19 cellular contexts compared by ENCODE assay signal in the genomic region with DNA sequence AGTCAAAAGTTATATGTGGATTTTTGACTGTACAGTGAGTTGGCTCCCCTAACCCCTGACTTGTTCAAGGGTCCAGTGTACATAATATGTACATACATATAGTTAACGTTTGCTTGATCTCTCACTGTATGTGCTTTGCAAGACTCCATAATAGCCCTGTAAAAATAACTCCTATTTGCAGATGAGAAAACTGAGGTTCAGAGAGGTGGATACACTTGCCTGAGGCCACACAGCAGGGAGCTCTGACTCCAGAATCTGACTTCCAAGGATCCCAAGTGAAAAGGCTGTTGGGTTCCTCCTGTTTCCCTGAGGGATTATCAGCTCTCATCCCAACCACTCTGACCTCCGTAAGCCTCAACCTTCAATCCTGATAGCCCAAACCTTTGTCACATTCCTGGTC. TPM values are rescaled to one million over a fixed set of nuclear protein-coding genes. Genes with fewer than 3 reads are reported as not detected.
DNase-seq lines count a peak whose midpoint lies in the region; ATAC-seq, FAIRE-seq and TF ChIP-seq lines count a peak whose summit lies in the region.
"Had no signal": no experiment of that assay in that cellular context is flagged by ENCODE, and none has a peak within 500 bp of the region (broad histone marks: within the 10 kb centered on the region; RNA-seq: fewer than 3 reads in every experiment).

No MANE protein-coding gene starts in this region.

- WGBS in HepG2 (ENCODE audit: low lambda C conversion rate): 9% methylated on average over 2 of the region's 2 CpGs
- 75% methylated on average over 2 of the region's 2 CpGs for WGBS in right lobe of liver (ENCODE audit: insufficient coverage, low coverage, low lambda C conversion rate, missing lambda C conversion rate)
- WGBS in H1 (ENCODE audit: extremely low coverage in 1 of 2, insufficient coverage in 1 of 2, insufficient read length in 1 of 2, insufficient replicate concordance in 2 of 2, low coverage in 1 of 2, low lambda C conversion rate in 2 of 2, missing lambda C conversion rate in 1 of 2), 2 experiments: 90% methylated on average over 2 of the region's 2 CpGs; no CpG with 5 or more reads in 1 of the 2 experiments

- CTCF ChIA-PET in HepG2 (lab: Yijun Ruan, JAX; ENCODE audit: low intra/inter-chr PET ratio, low total read pairs) (no interaction called here), H1 (lab: Charles Lee; ENCODE audit: partially characterized antibody) (interaction anchor here (1.0 to 1.1 kb wide), 2 partner anchors 16 to 304 kb away, joined by 3 read pairs; no protein-coding TSS in a partner anchor)

- H3K23me2 ChIP-seq in H1 (ENCODE audit: low read depth, low read length): no peaks in the 10 kb centered on the region

- H2BK15ac ChIP-seq in H1 (ENCODE audit: low read length): no peak overlapping the region

- H3K4me3 ChIP-seq in HepG2 (replicated peaks in 1 of 3; ENCODE audit: insufficient read depth in 1 of 3, low read depth in 2 of 3, low read length in 3 of 3) (no peak overlapping the region), right lobe of liver (no peak overlapping the region), H1 (ENCODE audit: extremely low read depth in 1 of 4, insufficient read depth in 2 of 4, low read depth in 3 of 4, low read length in 4 of 4) (no peak overlapping the region)
- H3K4me3 ChIP-seq: GM23338 had no signal

- H3K56ac ChIP-seq in H1 (replicated peaks; ENCODE audit: insufficient read length, low read depth, low read length): no peak overlapping the region

- H3K27ac ChIP-seq in HepG2 (ENCODE audit: extremely low read length, insufficient read depth, low read length) (no peak overlapping the region), right lobe of liver (no peak overlapping the region), H1 (ENCODE audit: low read depth, low read length) (no peak overlapping the region)
- H3K27ac ChIP-seq: 22Rv1 had no signal

- H3K79me2 ChIP-seq in HepG2 (ENCODE audit: insufficient read depth, low read length) (no peaks in the 10 kb centered on the region), H1 (ENCODE audit: control insufficient read depth in 1 of 2, insufficient read depth in 2 of 2, low read length in 2 of 2) (no peaks in the 10 kb centered on the region)

- H2AFZ ChIP-seq in HepG2 (ENCODE audit: low read length) (no peak overlapping the region), H1 (ENCODE audit: low read length) (no peak overlapping the region)
- H2AFZ ChIP-seq: GM23338 had no signal

- H3K27me3 ChIP-seq in HepG2 (ENCODE audit: control insufficient read depth in 1 of 2, insufficient read depth in 2 of 2, low read length in 2 of 2) (peaks cover 0 to 3% of the 10 kb centered on the region in 2 experiments; a peak in 1 of 5 replicates), right lobe of liver (no peaks in the 10 kb centered on the region), H1 (replicated peaks in 1 of 4; ENCODE audit: control insufficient read depth in 3 of 4, extremely low read depth in 1 of 4, insufficient read depth in 3 of 4, low read length in 3 of 4) (no peaks in the 10 kb centered on the region)

- H2BK120ac ChIP-seq in H1 (replicated peaks; ENCODE audit: low read depth, low read length): no peak overlapping the region

- H3K9me3 ChIP-seq in HepG2 (ENCODE audit: low read length) (no peaks in the 10 kb centered on the region), right lobe of liver (no peaks in the 10 kb centered on the region), H1 (ENCODE audit: insufficient read depth in 2 of 2, low read depth in 1 of 2, low read length in 1 of 2) (no peaks in the 10 kb centered on the region)

- in situ Hi-C loops in HepG2 (cut with HindIII; ENCODE audit: extremely low pct_ligation_motif_present, low pct_unique_long_range_greater_than_20kb): loop anchor here (5.0 kb wide), 1 partner anchor 160 kb away; no protein-coding TSS in a partner anchor

- no peak overlapping the region for H3K4ac ChIP-seq in H1 (replicated peaks; ENCODE audit: insufficient read length, low read depth, low read length)

- H3K4me2 ChIP-seq in HepG2 (ENCODE audit: low read depth, low read length): no peak overlapping the region
- no peak overlapping the region for H3K4me2 ChIP-seq in H1 (ENCODE audit: insufficient read depth in 1 of 2, low read depth in 2 of 2, low read length in 2 of 2)
- H3K4me2 ChIP-seq: GM23338 had no signal

- POLR2A ChIA-PET in HepG2 (lab: Yijun Ruan, JAX): no interaction called here
- POLR2A ChIA-PET in H1 (lab: Charles Lee; ENCODE audit: partially characterized antibody): no interaction called here

- TF ChIP-seq EP300 in HepG2 (IDR thresholded peaks at IDR 0.05; ENCODE audit: low read depth in 2 of 2, low read length in 2 of 2) (no peak), HepG2 (CRISPR knock-in tag; IDR thresholded peaks at IDR 0.05; ENCODE audit: borderline replicate concordance) (no peak), H1 (IDR thresholded peaks at IDR 0.05; ENCODE audit: borderline replicate concordance in 1 of 2, low read depth in 2 of 2, low read length in 2 of 2) (no peak)

- no TSS peak for BruUV-seq in HepG2 (replicated peaks; lab: Mats Ljungman, UMichigan)

- no peak overlapping the region for H3K14ac ChIP-seq in H1 (ENCODE audit: insufficient read length)

- H2BK5ac ChIP-seq in H1 (ENCODE audit: low read depth, low read length): no peak overlapping the region

- H3K4me1 ChIP-seq in HepG2 (ENCODE audit: insufficient read depth, low read length) (peaks cover 6% of the 10 kb centered on the region), right lobe of liver (no peaks in the 10 kb centered on the region), H1 (replicated peaks in 1 of 4; ENCODE audit: control insufficient read depth in 3 of 4, insufficient read depth in 4 of 4, low read length in 3 of 4) (peaks cover 0 to 4% (median 2%) of the 10 kb centered on the region in 4 experiments; a peak in 4 of 7 replicates)

- TF ChIP-seq CTCF in HepG2 (CRISPR knock-in tag; IDR thresholded peaks at IDR 0.05): no peak
- no peak for TF ChIP-seq CTCF in right lobe of liver (IDR thresholded peaks at IDR 0.05)
- no peak for TF ChIP-seq CTCF in H1 (IDR thresholded peaks at IDR 0.05; ENCODE audit: control extremely low read depth in 1 of 3, insufficient read depth in 1 of 3, low read depth in 1 of 3, low read length in 3 of 3)

- no peaks in the 10 kb centered on the region for H3K79me1 ChIP-seq in H1 (ENCODE audit: low read depth, low read length)

- no peak overlapping the region for H4K5ac ChIP-seq in H1 (ENCODE audit: insufficient read length, low read depth, low read length)

- no peak for TF ChIP-seq POLR2A in HepG2 (IDR thresholded peaks at IDR 0.05; ENCODE audit: insufficient read depth in 1 of 2, low read depth in 2 of 2, low read length in 2 of 2)
- no peak for TF ChIP-seq POLR2A in right lobe of liver (IDR thresholded peaks at IDR 0.05)
- TF ChIP-seq POLR2A in H1 (IDR thresholded peaks at IDR 0.05; ENCODE audit: control extremely low read depth in 1 of 2, low read depth in 2 of 2, low read length in 2 of 2): no peak

- H3K9ac ChIP-seq in HepG2 (ENCODE audit: insufficient read depth, low read depth, low read length): no peak overlapping the region
- H3K9ac ChIP-seq in H1 (replicated peaks in 1 of 4; ENCODE audit: extremely low read depth in 1 of 4, low read depth in 3 of 4, low read length in 3 of 4): no peak overlapping the region

- no peak overlapping the region for H3K23ac ChIP-seq in H1 (ENCODE audit: insufficient read length)

- H4K8ac ChIP-seq in H1 (ENCODE audit: extremely low read depth, insufficient read depth, low read length): no peak overlapping the region

- ATAC-seq in HepG2: no peak
- no peak for ATAC-seq in right lobe of liver
- ATAC-seq: GM23338, PC-3 had no signal

- H3K36me3 ChIP-seq in HepG2 (replicated peaks in 1 of 2; ENCODE audit: control insufficient read depth in 1 of 2, insufficient read depth in 2 of 2, low read length in 2 of 2) (no peaks in the 10 kb centered on the region), right lobe of liver (no peaks in the 10 kb centered on the region), H1 (ENCODE audit: control insufficient read depth in 2 of 4, insufficient read depth in 4 of 4, low read length in 3 of 4) (no peaks in the 10 kb centered on the region)

- H2AK5ac ChIP-seq in H1 (ENCODE audit: low read depth, low read length): no peak overlapping the region

- no peak for FAIRE-seq in HepG2 (lab: Jason Lieb, UNC)
- no peak for FAIRE-seq in H1 (lab: Jason Lieb, UNC)
- FAIRE-seq in HTR-8/SVneo (lab: Jason Lieb, UNC): no peak

- no peak for TF ChIP-seq RAD21 in HepG2 (CRISPR knock-in tag; IDR thresholded peaks at IDR 0.05)
- no peak for TF ChIP-seq RAD21 in H1 (IDR thresholded peaks at IDR 0.05 in 1 of 2, conservative IDR thresholded peaks at IDR 0.05 in 1 of 2; ENCODE audit: low read depth in 2 of 2, low read length in 2 of 2)

- intact Hi-C loops in HepG2 (cut with micrococcal nuclease; ENCODE audit: unreplicated experiment) (no loop called here), right lobe of liver (cut with DNase I) (no loop called here)

- no peak overlapping the region for H2BK12ac ChIP-seq in H1 (ENCODE audit: low read depth, low read length)

- DNase-seq in NCI-H82 (lab: John Stamatoyannopoulos, UW) (peak; percentile 16), NCI-H82 treated with DMSO at 0.1 percent for 48 hours (lab: John Stamatoyannopoulos, UW; ENCODE audit: unreplicated experiment) (no peak), HepG2 (ENCODE audit: low spot score) (no peak), right lobe of liver (no peak), H1 (ENCODE audit: low read depth in 1 of 2, low spot score in 2 of 2) (no peak), HTR-8/SVneo (ENCODE audit: insufficient read length, low spot score) (no peak), NCI-H146 (lab: John Stamatoyannopoulos, UW) (no peak), HCEC 1CT (no peak)
- DNase-seq: CD4-positive, alpha-beta memory T cell; GF-D8; NCI-H1417; NCI-H187 treated with DMSO at 0.1 percent for 48 hours; NCI-H2227 treated with DMSO at 0.1 percent for 48 hours; NCI-H510A treated with DMSO at 0.1 percent for 48 hours; PC-3; RPMI8226; SIG-M5 had no signal

- no peaks in the 10 kb centered on the region for H4K20me1 ChIP-seq in HepG2 (ENCODE audit: insufficient read depth, low read length)
- H4K20me1 ChIP-seq in H1 (replicated peaks in 1 of 2; ENCODE audit: control insufficient read depth in 1 of 2, insufficient read depth in 2 of 2, low read length in 2 of 2): no peaks in the 10 kb centered on the region

- H2BK20ac ChIP-seq in H1 (ENCODE audit: low read length): no peak overlapping the region

- no peak overlapping the region for H4K91ac ChIP-seq in H1 (replicated peaks; ENCODE audit: insufficient read length, low read length)

- no peak overlapping the region for H3K18ac ChIP-seq in H1 (ENCODE audit: extremely low read depth, low read length)

RNA-seq across cellular contexts. Expression of gene CMKLR1, which starts 41.7 kb away (rescaled TPM):
- total RNA-seq in HepG2 (2016; rRNA removed; fragmentation: Illumina TruSeq; extraction: Trizol) (not detected in 2 replicates), right lobe of liver (1 to 10 TPM; 1.5 to 8.2 (median 4.2) TPM)
- not detected in 2 replicates for total RNA-seq in HepG2 (2016; cell fraction: cytosol; rRNA removed; fragmentation: Illumina TruSeq; extraction: Trizol; ENCODE audit: low read depth)
- not detected in 2 replicates for total RNA-seq in HepG2 (2016; cell fraction: insoluble cytoplasmic fraction; rRNA removed; fragmentation: Illumina TruSeq; extraction: Trizol)
- not detected in 2 replicates for total RNA-seq in HepG2 (2016; cell fraction: membrane; rRNA removed; fragmentation: Illumina TruSeq; extraction: Trizol)
- total RNA-seq in HepG2 (2016; cell fraction: nucleus; rRNA removed; fragmentation: Illumina TruSeq; extraction: Trizol): not detected in 2 replicates
- polyA plus RNA-seq in HepG2 (2011; rRNA removed) (not detected in 2 replicates), H1 (2011; rRNA removed) (2.8 and 2.9 TPM in 2 replicates)
- polyA plus RNA-seq in HepG2 (2011; cell fraction: cytosol; rRNA removed): 0.03 TPM in 1 of 2 replicates, not detected in the other
- not detected in 2 replicates for polyA plus RNA-seq in HepG2 (2011; cell fraction: nucleus; rRNA removed)
- not detected in 2 replicates for polyA plus RNA-seq in HepG2 (2012)
- polyA plus RNA-seq in HepG2 (2016; cell fraction: cytosol; fragmentation: Illumina TruSeq; extraction: Trizol; ENCODE audit: low read depth): not detected in 2 replicates
- polyA plus RNA-seq in HepG2 (2016; cell fraction: insoluble cytoplasmic fraction; fragmentation: Illumina TruSeq; extraction: Trizol; ENCODE audit: low read depth): not detected in 2 replicates
- not detected in 2 replicates for polyA plus RNA-seq in HepG2 (2016; cell fraction: membrane; fragmentation: Illumina TruSeq; extraction: Trizol; ENCODE audit: low read depth)
- not detected in 2 replicates for polyA plus RNA-seq in HepG2 (2016; cell fraction: nucleus; fragmentation: Illumina TruSeq; extraction: Trizol; ENCODE audit: insufficient read depth, low read depth)
- polyA minus RNA-seq in HepG2 (2011; rRNA and poly(A)+ RNA removed; ENCODE audit: low replicate concordance): not detected in 2 replicates
- not detected in 2 replicates for polyA minus RNA-seq in HepG2 (2011; cell fraction: cytosol; rRNA and poly(A)+ RNA removed)
- not detected in 2 replicates for polyA minus RNA-seq in HepG2 (2011; cell fraction: nucleus; rRNA and poly(A)+ RNA removed)
- total RNA-seq in H1 (2021; fragmentation: NEBNext Ultra II Directional; extraction: Animal tissue kit (Norgen Biotek cat#: 25700)): 1.7 and 2.1 TPM in 2 replicates
- 1.3 TPM for polyA plus RNA-seq in H1 (2011; cell fraction: cytosol; rRNA removed)
- 1.8 TPM for polyA plus RNA-seq in H1 (2011; cell fraction: nucleus; rRNA removed)
- 0.69 to 2.0 TPM (median 1.2 TPM) in 4 replicates for polyA plus RNA-seq in H1 (2012, experiment 1 of 2)
- 0.59 TPM for polyA plus RNA-seq in H1 (2012, experiment 2 of 2)
- polyA plus RNA-seq in H1 (2013, experiment 1 of 2): 1.4 TPM
- polyA plus RNA-seq in H1 (2013, experiment 2 of 2): 1.7 TPM
- polyA minus RNA-seq in H1 (2011; rRNA and poly(A)+ RNA removed): 10.8 and 12.2 TPM in 2 replicates
- polyA minus RNA-seq in H1 (2011; cell fraction: cytosol; rRNA and poly(A)+ RNA removed): 0.81 TPM
- 1.7 TPM for polyA minus RNA-seq in H1 (2011; cell fraction: nucleus; rRNA and poly(A)+ RNA removed)
- total RNA-seq: PC-3 had no signal
